In genomic region chr12:46832084-46832704, GRCh38 we compare ENCODE assay signal across 11 cellular contexts. TPM values are rescaled to one million over a fixed set of nuclear protein-coding genes. Genes with fewer than 3 reads are reported as not detected.
A peak's percentile ranks its signal among the peaks of the same experiment; 100 is the strongest.
DNase-seq lines count a peak whose midpoint lies in the region; ATAC-seq and TF ChIP-seq lines count a peak whose summit lies in the region.
"Had no signal": no experiment of that assay in that cellular context is flagged by ENCODE, and none has a peak within 500 bp of the region (broad histone marks: within the 10 kb centered on the region; RNA-seq: fewer than 3 reads in every experiment).

No MANE protein-coding gene starts in this region.

- H3K36me3 ChIP-seq in ascending aorta (no peaks in the 10 kb centered on the region), iPS-18a (ENCODE audit: control insufficient read depth, low read depth, low read length) (no peaks in the 10 kb centered on the region), tibial nerve (no peaks in the 10 kb centered on the region)
- H3K36me3 ChIP-seq: vagina had no signal

- peak overlapping the region; percentile 84 for H3K4me3 Mint-ChIP-seq in HFFc6

- TF ChIP-seq EP300 in tibial nerve (IDR thresholded peaks at IDR 0.05) = no peak

- H3K27me3 ChIP-seq in ascending aorta (no peaks in the 10 kb centered on the region), iPS-18a (ENCODE audit: control insufficient read depth, insufficient read depth, low read length) (peaks cover 47% of the 10 kb centered on the region), tibial nerve (peaks cover 2 to 31% of the 10 kb centered on the region in 2 donors)
- H3K27me3 ChIP-seq: vagina had no signal

- H3K4me1 ChIP-seq in ascending aorta (peaks cover 0 to 10% of the 10 kb centered on the region in 2 donors), iPS-18a (ENCODE audit: control insufficient read depth, low read depth, low read length) (peaks cover 4% of the 10 kb centered on the region), tibial nerve (peaks cover 0 to 14% (median 0%) of the 10 kb centered on the region in 4 donors)

- DNase-seq in HFFc6 (no peak), ascending aorta (ENCODE audit: low spot score in 2 of 2) (no peak), sciatic nerve (ENCODE audit: low spot score) (no peak), NCI-H128 (lab: John Stamatoyannopoulos, UW; ENCODE audit: unreplicated experiment) (no peak), tibial nerve (ENCODE audit: low spot score in 2 of 2) (no peak)
- DNase-seq: DND-41; naive thymus-derived CD4-positive, alpha-beta T cell; T-helper 2 cell had no signal

- ATAC-seq in sciatic nerve = peak; percentile 30
- no peak for ATAC-seq in GM19452 (IDR thresholded peaks at IDR 0.05; ENCODE audit: unreplicated experiment)
- ATAC-seq: naive thymus-derived CD4-positive, alpha-beta T cell had no signal

- H3K4me1 Mint-ChIP-seq in HFFc6 (ENCODE audit: low read depth) = peaks cover 17% of the 10 kb centered on the region

- peaks cover 14% of the 10 kb centered on the region for H3K27me3 Mint-ChIP-seq in HFFc6 (ENCODE audit: insufficient read depth)

- WGBS in tibial nerve, 2 donors = 40% methylated on average over 17 of the region's 17 CpGs

- H3K27ac ChIP-seq in ascending aorta (no peak overlapping the region), iPS-18a (ENCODE audit: low read length) (no peak overlapping the region), tibial nerve (no peak overlapping the region)
- H3K27ac ChIP-seq: vagina had no signal

- no peak for TF ChIP-seq CTCF in HFFc6 (IDR thresholded peaks at IDR 0.05)
- no peak for TF ChIP-seq CTCF in ascending aorta (IDR thresholded peaks at IDR 0.05)
- TF ChIP-seq CTCF in tibial nerve (IDR thresholded peaks at IDR 0.05) = no peak

- TF ChIP-seq POLR2A in tibial nerve (IDR thresholded peaks at IDR 0.05) = no peak

- H3K4me3 ChIP-seq in ascending aorta = peak overlapping the region; percentile 47 to 58
- H3K4me3 ChIP-seq in iPS-18a (ENCODE audit: low read length) = peak overlapping the region; percentile 76
- no peak overlapping the region for H3K4me3 ChIP-seq in tibial nerve

- no peak overlapping the region for H3K27ac Mint-ChIP-seq in HFFc6
- H3K27ac Mint-ChIP-seq: naive thymus-derived CD4-positive, alpha-beta T cell had no signal

- H3K9ac ChIP-seq in iPS-18a (ENCODE audit: low read length) = no peak overlapping the region

- H3K9me3 Mint-ChIP-seq in HFFc6 = no peaks in the 10 kb centered on the region

- no peaks in the 10 kb centered on the region for H3K36me3 Mint-ChIP-seq in HFFc6 (ENCODE audit: low read depth)

- intact Hi-C loops in ascending aorta (cut with DNase I) = no loop called here
- intact Hi-C loops in sciatic nerve (cut with DNase I) = no loop called here

- H3K9me3 ChIP-seq in ascending aorta (no peaks in the 10 kb centered on the region), iPS-18a (ENCODE audit: control insufficient read depth, low read depth, low read length) (no peaks in the 10 kb centered on the region), tibial nerve (no peaks in the 10 kb centered on the region)
- H3K9me3 ChIP-seq: vagina had no signal

RNA-seq across cellular contexts. Expression of gene SLC38A4, which starts 6.4 kb away (rescaled TPM):
- 10 to 100 TPM in 5 of 6 experiments, 1 to 10 TPM in 1; 8.5 to 14.2 (median 10.7) TPM for total RNA-seq in HFFc6 (2021; fragmentation: NEBNext Ultra II Directional; extraction: Animal tissue kit (Norgen Biotek cat#: 25700))
- not detected for total RNA-seq in ascending aorta
- total RNA-seq in sciatic nerve = 0.31 TPM
- under 1 TPM in 1 of 4 donors, not detected in 3; 0.42 TPM for total RNA-seq in tibial nerve
- total RNA-seq: naive thymus-derived CD4-positive, alpha-beta T cell; vagina had no signal

Comparison
In these comparisons a context has a peak if more than half of its experiments do, and no peak if none do; other contexts are left out.
1. H3K4me3 ChIP-seq: peak in ascending aorta (2 of 2) and iPS-18a (single experiment); none in tibial nerve (0 of 4).